In the genomic region with DNA sequence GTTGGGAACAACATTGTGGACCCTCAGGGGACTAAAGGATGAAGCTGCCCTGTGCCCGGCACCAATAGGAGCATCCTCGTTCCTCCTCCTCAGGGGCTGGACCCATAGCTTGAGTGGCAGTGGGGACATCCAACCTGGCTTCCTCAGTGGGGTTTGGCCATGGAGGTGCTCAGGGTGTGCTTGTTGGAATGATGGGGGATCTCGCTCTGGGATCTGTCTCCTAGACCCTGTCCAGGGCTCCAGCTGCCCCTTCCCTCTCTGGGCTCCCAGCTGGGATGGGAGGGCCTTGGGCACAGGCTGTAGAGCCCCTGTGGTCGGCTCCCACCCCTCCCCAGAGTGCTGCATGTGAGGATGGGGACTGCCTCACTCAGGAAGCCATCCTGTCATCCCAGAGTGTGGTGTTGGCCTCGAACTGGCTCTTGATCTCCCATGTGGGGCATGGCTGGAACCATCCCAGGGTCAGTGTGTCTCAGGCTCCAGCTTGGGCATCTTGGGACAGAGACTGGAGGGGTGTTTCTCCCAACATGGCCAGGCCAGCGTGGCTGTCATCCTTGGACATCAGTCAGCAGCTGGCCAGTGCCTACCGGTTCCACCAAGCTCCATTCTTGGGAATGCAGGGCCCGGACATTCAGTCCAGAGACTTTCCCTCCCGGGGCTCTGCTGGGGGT, we compare ENCODE assay signal across 24 cellular contexts. TPM values are rescaled to one million over a fixed set of nuclear protein-coding genes. Genes with fewer than 3 reads are reported as not detected.
A peak's percentile ranks its signal among the peaks of the same experiment; 100 is the strongest.
DNase-seq lines count a peak whose midpoint lies in the region; ATAC-seq, FAIRE-seq and TF ChIP-seq lines count a peak whose summit lies in the region.
"Had no signal": no experiment of that assay in that cellular context is flagged by ENCODE, and none has a peak within 500 bp of the region (broad histone marks: within the 10 kb centered on the region; RNA-seq: fewer than 3 reads in every experiment).

No MANE protein-coding gene starts in this region.

- ATAC-seq in lower lobe of right lung: no peak

- DNase-seq in H7 (peak; percentile 50), HTR-8/SVneo (ENCODE audit: insufficient read length, low spot score) (no peak), chondrocyte (ENCODE audit: low spot score) (peak; percentile 63), lower lobe of right lung (peak; percentile 27), cortex of kidney (lab: John Stamatoyannopoulos, UW) (no peak), NCI-H2029 (lab: John Stamatoyannopoulos, UW) (no peak), adrenal gland (no peak), MV-4-11 (lab: John Stamatoyannopoulos, UW) (no peak)
- DNase-seq: CD4-positive, CD25-positive, alpha-beta regulatory T cell; GM23248; NCI-H1092; NCI-H1417 treated with DMSO at 0.1 percent for 48 hours; NCI-H1694 treated with DMSO at 0.1 percent for 48 hours; NCI-H2107; NCI-H2227 treated with DMSO at 0.1 percent for 48 hours; NCI-H526 treated with DMSO at 0.1 percent for 48 hours; SHP77 treated with DMSO at 0.1 percent for 48 hours had no signal

- H3K27me3 ChIP-seq in H7 (ENCODE audit: control insufficient read depth, insufficient read depth, low read length) (no peaks in the 10 kb centered on the region), lower lobe of right lung (ENCODE audit: low read depth) (peaks cover 18% of the 10 kb centered on the region), adrenal gland (peaks cover 7% of the 10 kb centered on the region)

- H3K27ac ChIP-seq in lower lobe of right lung (no peak overlapping the region), adrenal gland (peak overlapping the region in 1 of 5 donors; percentile 52)
- H3K27ac ChIP-seq: BLaER1, GM23248 had no signal

- H3K4me1 ChIP-seq in lower lobe of right lung (no peaks in the 10 kb centered on the region), adrenal gland (replicated peaks in 1 of 2) (no peaks in the 10 kb centered on the region)
- H3K4me1 ChIP-seq: HAP-1 had no signal

- TF ChIP-seq POLR2A in adrenal gland (IDR thresholded peaks at IDR 0.05): no peak

- TF ChIP-seq CTCF in chondrocyte (IDR thresholded peaks at IDR 0.05) (no peak), lower lobe of right lung (IDR thresholded peaks at IDR 0.05) (no peak), adrenal gland (IDR thresholded peaks at IDR 0.05) (no peak)

- intact Hi-C loops in lower lobe of right lung (cut with DNase I): no loop called here
- intact Hi-C loops in adrenal gland (cut with DNase I): no loop called here

- H3K4me3 ChIP-seq in H7 (ENCODE audit: insufficient read depth, low read depth, low read length): no peak overlapping the region
- H3K4me3 ChIP-seq in lower lobe of right lung: no peak overlapping the region
- no peak overlapping the region for H3K4me3 ChIP-seq in adrenal gland
- H3K4me3 ChIP-seq: BLaER1, GM23248, HAP-1 had no signal

- H3K4me1 Mint-ChIP-seq in chondrocyte (ENCODE audit: low read depth): no peaks in the 10 kb centered on the region
- H3K4me1 Mint-ChIP-seq: CD4-positive, CD25-positive, alpha-beta regulatory T cell; IgD-negative memory B cell had no signal

- no peaks in the 10 kb centered on the region for H3K9me3 Mint-ChIP-seq in chondrocyte (ENCODE audit: low read depth)

- H3K9me3 ChIP-seq in lower lobe of right lung (no peaks in the 10 kb centered on the region), adrenal gland (replicated peaks in 1 of 3) (no peaks in the 10 kb centered on the region)
- H3K9me3 ChIP-seq: HAP-1 had no signal

- H3K36me3 Mint-ChIP-seq in chondrocyte (ENCODE audit: low read depth): no peaks in the 10 kb centered on the region
- H3K36me3 Mint-ChIP-seq: CD4-positive, CD25-positive, alpha-beta regulatory T cell had no signal

- no peak overlapping the region for H3K4me3 Mint-ChIP-seq in chondrocyte (ENCODE audit: unreplicated experiment)
- H3K4me3 Mint-ChIP-seq: CD4-positive, CD25-positive, alpha-beta regulatory T cell; IgD-negative memory B cell had no signal

- peaks cover 17% of the 10 kb centered on the region for H3K27me3 Mint-ChIP-seq in chondrocyte (ENCODE audit: low read depth)

- WGBS in adrenal gland, 4 donors: 76 to 82% (median 80%) methylated on average over 9 of the region's 9 CpGs; no CpG with 5 or more reads in 1 of the 4 donors

- no peak overlapping the region for H3K27ac Mint-ChIP-seq in chondrocyte (ENCODE audit: unreplicated experiment)
- H3K27ac Mint-ChIP-seq: CD4-positive, CD25-positive, alpha-beta regulatory T cell; IgD-negative memory B cell had no signal

- H3K36me3 ChIP-seq in H7 (replicated peaks; ENCODE audit: control insufficient read depth, insufficient read depth, low read length): no peaks in the 10 kb centered on the region
- no peaks in the 10 kb centered on the region for H3K36me3 ChIP-seq in lower lobe of right lung
- H3K36me3 ChIP-seq in adrenal gland (replicated peaks in 1 of 2): no peaks in the 10 kb centered on the region
- H3K36me3 ChIP-seq: BLaER1, HAP-1 had no signal

- peak; percentile 46 for FAIRE-seq in HTR-8/SVneo (lab: Jason Lieb, UNC)
- FAIRE-seq: A204.1, D721Med had no signal

RNA-seq across cellular contexts. Expression of a gene that starts 9.5 kb away (rescaled TPM):
- total RNA-seq in H7 (2014; rRNA removed; shearing (Covaris generic)): 0.69 and 2.1 TPM in 2 replicates
- total RNA-seq in chondrocyte (not detected in 3 replicates), lower lobe of right lung (not detected), adrenal gland (1 to 10 TPM in 7 of 8 donors, under 1 TPM in 1; 0.61 to 6.7 (median 2.5) TPM)
- 1 to 10 TPM; 2.4 to 8.5 (median 5.1) TPM for polyA plus RNA-seq in adrenal gland
- total RNA-seq: CD4-positive, CD25-positive, alpha-beta regulatory T cell; GM23248; NCI-H460 had no signal
- polyA plus RNA-seq: AG04450, GM23248, IgD-negative memory B cell had no signal

RNA-seq across cellular contexts. Expression of a gene that starts 47.4 kb away (rescaled TPM):
- total RNA-seq in H7 (2014; rRNA removed; shearing (Covaris generic)): not detected in 2 replicates
- total RNA-seq in chondrocyte (not detected in 3 replicates), lower lobe of right lung (not detected), adrenal gland (under 1 TPM in 2 of 8 donors, not detected in 6; 0.34 to 0.42 TPM)
- polyA plus RNA-seq in adrenal gland: under 1 TPM in 2 of 3 donors, not detected in 1; 0.18 to 0.32 TPM
- total RNA-seq: CD4-positive, CD25-positive, alpha-beta regulatory T cell; GM23248; NCI-H460 had no signal
- polyA plus RNA-seq: AG04450; CD4-positive, CD25-positive, alpha-beta regulatory T cell; GM23248; IgD-negative memory B cell had no signal

Comparison
In these comparisons a context has a peak if more than half of its experiments do, and no peak if none do; other contexts are left out.
1. DNase-seq: peak in H7 (single experiment), chondrocyte (single experiment) and lower lobe of right lung (single experiment); none in HTR-8/SVneo (single experiment), cortex of kidney (single experiment), NCI-H2029 (single experiment), adrenal gland (0 of 7) and MV-4-11 (single experiment).